In genomic region chr16:21756192-21757079, GRCh38 we compare ENCODE assay signal across 7 cellular contexts.
DNase-seq lines count a peak whose midpoint lies in the region; ATAC-seq, FAIRE-seq and TF ChIP-seq lines count a peak whose summit lies in the region.
"Not testable (repeated sequence)": the region's sequence is repeated elsewhere in the genome, so short reads cannot be mapped to it uniquely, and the experiment has no call there.

No MANE protein-coding gene starts in this region.

- FAIRE-seq in GM12878 (lab: Jason Lieb, UNC): not testable (repeated sequence)

- H3K4me2 ChIP-seq in MM.1S (ENCODE audit: low read depth, low read length); GM12878 (ENCODE audit: control insufficient read depth, insufficient read depth): not testable (repeated sequence)

- not testable (repeated sequence) for H3K79me2 ChIP-seq in MM.1S (ENCODE audit: low read length); GM12878 (ENCODE audit: control insufficient read depth, insufficient read depth, low read length)

- not testable (repeated sequence) for H3K27me3 Mint-ChIP-seq in activated CD4-positive, alpha-beta T cell treated with anti-CD3 and anti-CD28 coated beads, Interleukin-2, amount 10 ng/mL, durations not matched to agents 24 days and 14 days

- H2AFZ ChIP-seq in MM.1S (ENCODE audit: low read length); GM12878 (ENCODE audit: control insufficient read depth, low read depth, low read length): not testable (repeated sequence)

- in situ Hi-C loops in G401 (cut with HindIII; ENCODE audit: low sequenced_read_pairs); GM12878 (cut with MboI): not testable (repeated sequence)

- DNase-seq in G401 (ENCODE audit: low spot score) (peak; percentile 2), MM.1S (peak; percentile 4), SIG-M5 treated with dmso at 0.1 percent for 504 hours (lab: John Stamatoyannopoulos, UW; ENCODE audit: unreplicated experiment) (peak; percentile 41), islet precursor cell (peak; percentile 15)
- peak; percentile 56 for DNase-seq in activated CD4-positive, alpha-beta T cell treated with anti-CD3 and anti-CD28 coated beads, Interleukin-2, amount 10 ng/mL, durations not matched to agents 24 days and 14 days
- not testable (repeated sequence) for DNase-seq in GM12878 (ENCODE audit: low read depth, low spot score); sciatic nerve (ENCODE audit: low spot score)

- not testable (repeated sequence) for BruUV-seq in GM12878 (replicated peaks; lab: Mats Ljungman, UMichigan)

- not testable (repeated sequence) for H3K9ac ChIP-seq in MM.1S (ENCODE audit: low read length); GM12878 (ENCODE audit: control insufficient read depth, insufficient read depth, low read length)

- not testable (repeated sequence) for H3K9me3 ChIP-seq in MM.1S (replicated peaks; ENCODE audit: insufficient read depth, low read length); GM12878 (replicated peaks; ENCODE audit: control insufficient read depth, insufficient read depth, low read length)

- not testable (repeated sequence) for H3K4me1 ChIP-seq in MM.1S (ENCODE audit: low read length); GM12878 (ENCODE audit: control insufficient read depth, insufficient read depth, low read length)

- not testable (repeated sequence) for H3K9me2 ChIP-seq in MM.1S (replicated peaks; ENCODE audit: insufficient read depth, low read length)

- CTCF ChIA-PET in GM12878 (lab: Yijun Ruan, JAX): not testable (repeated sequence)

- not testable (repeated sequence) for H3K36me3 Mint-ChIP-seq in activated CD4-positive, alpha-beta T cell treated with anti-CD3 and anti-CD28 coated beads, Interleukin-2, amount 10 ng/mL, durations not matched to agents 24 days and 14 days (ENCODE audit: low read depth)

- H3K36me3 ChIP-seq in MM.1S (replicated peaks; ENCODE audit: insufficient read depth, low read length); GM12878 (ENCODE audit: control insufficient read depth in 2 of 2, insufficient read depth in 2 of 2, low read length in 1 of 2): not testable (repeated sequence)

- H3K9me3 Mint-ChIP-seq in activated CD4-positive, alpha-beta T cell treated with anti-CD3 and anti-CD28 coated beads, Interleukin-2, amount 10 ng/mL, durations not matched to agents 24 days and 14 days: not testable (repeated sequence)

- not testable (repeated sequence) for H4K20me1 ChIP-seq in MM.1S (ENCODE audit: insufficient read depth, low read length); GM12878 (ENCODE audit: control insufficient read depth, insufficient read depth)

- not testable (repeated sequence) for TF ChIP-seq RAD21 in GM12878 (IDR thresholded peaks at IDR 0.05; ENCODE audit: insufficient read depth, low read depth, low read length)

- RAD21 ChIA-PET in GM12878 (lab: Charles Lee; ENCODE audit: unreplicated experiment): not testable (repeated sequence)

- intact Hi-C loops in activated CD4-positive, alpha-beta T cell treated with anti-CD3 and anti-CD28 coated beads, Interleukin-2, amount 10 ng/mL, durations not matched to agents 24 days and 14 days (cut with micrococcal nuclease); GM12878 (cut with micrococcal nuclease; ENCODE audit: unreplicated experiment); sciatic nerve (cut with DNase I): not testable (repeated sequence)

- not testable (repeated sequence) for H3K27ac Mint-ChIP-seq in activated CD4-positive, alpha-beta T cell treated with anti-CD3 and anti-CD28 coated beads, Interleukin-2, amount 10 ng/mL, durations not matched to agents 24 days and 14 days

- WGBS in GM12878 (ENCODE audit: insufficient coverage, insufficient replicate concordance, low lambda C conversion rate, missing lambda C conversion rate): 15% methylated on average over 4 of the region's 12 CpGs

- not testable (repeated sequence) for TF ChIP-seq EP300 in GM12878 (IDR thresholded peaks at IDR 0.05; ENCODE audit: borderline replicate concordance in 1 of 2, control insufficient read depth in 1 of 2, low read depth in 2 of 2, low read length in 2 of 2)

- H3K4me1 Mint-ChIP-seq in activated CD4-positive, alpha-beta T cell treated with anti-CD3 and anti-CD28 coated beads, Interleukin-2, amount 10 ng/mL, durations not matched to agents 24 days and 14 days: not testable (repeated sequence)

- H3K27ac ChIP-seq in MM.1S (ENCODE audit: low read length); GM12878 (ENCODE audit: control insufficient read depth, insufficient read depth): not testable (repeated sequence)

- H3F3A ChIP-seq in MM.1S (ENCODE audit: insufficient read depth, low read length): not testable (repeated sequence)

- peak; percentile 56 for ATAC-seq in GM12878
- ATAC-seq in sciatic nerve: peak; percentile 49

- not testable (repeated sequence) for TF ChIP-seq POLR2A in GM12878 (IDR thresholded peaks at IDR 0.05; ENCODE audit: low read depth, low read length)

- not testable (repeated sequence) for H3K4me3 ChIP-seq in MM.1S (ENCODE audit: low read length); GM12878

- POLR2A ChIA-PET in GM12878 (lab: Charles Lee): not testable (repeated sequence)

- SMC1A ChIA-PET in GM12878 (lab: Charles Lee; ENCODE audit: uncharacterized antibody, unreplicated experiment): not testable (repeated sequence)

- not testable (repeated sequence) for H3K4me3 Mint-ChIP-seq in activated CD4-positive, alpha-beta T cell treated with anti-CD3 and anti-CD28 coated beads, Interleukin-2, amount 10 ng/mL, durations not matched to agents 24 days and 14 days

- not testable (repeated sequence) for TF ChIP-seq CTCF in MM.1S (IDR thresholded peaks at IDR 0.05; ENCODE audit: low read length); GM12878 (IDR thresholded peaks at IDR 0.05 in 2 of 3, conservative IDR thresholded peaks at IDR 0.05 in 1 of 3; ENCODE audit: control insufficient read depth in 2 of 3, extremely low read depth in 1 of 3, insufficient read depth in 1 of 3, low read depth in 3 of 3, low read length in 3 of 3)

- H3K27me3 ChIP-seq in MM.1S (replicated peaks; ENCODE audit: insufficient read depth, low read length); GM12878 (replicated peaks in 1 of 2; ENCODE audit: control insufficient read depth in 2 of 2, insufficient read depth in 2 of 2, low read length in 1 of 2): not testable (repeated sequence)
